1 cellular context compared by ENCODE assay signal in genomic region chr7:105664816-105665525, GRCh38.
A peak's percentile ranks its signal among the peaks of the same experiment; 100 is the strongest.
TF ChIP-seq lines count a peak whose summit lies in the region.

No MANE protein-coding gene starts in this region.

TF ChIP-seq in HepG2, 621 proteins besides CTCF, POLR2A, EP300 and RAD21 (continued from another document and continues in another):
- TF ChIP-seq FOXP4 (CRISPR knock-in tag; IDR thresholded peaks at IDR 0.05) (peak; percentile 36; the same call in 1 of the 2 replicates), ZNF781 (CRISPR knock-in tag; IDR thresholded peaks at IDR 0.05; ENCODE audit: borderline replicate concordance, not compliant biosample characterization) (no peak), YEATS2 (CRISPR knock-in tag; IDR thresholded peaks at IDR 0.05; ENCODE audit: borderline replicate concordance) (no peak), PHF20 (CRISPR knock-in tag; IDR thresholded peaks at IDR 0.05) (no peak), PRDM10 (CRISPR knock-in tag; IDR thresholded peaks at IDR 0.05; ENCODE audit: low read depth) (peak; percentile 21; the same call in 1 of the 2 replicates), SP2 (CRISPR knock-in tag; IDR thresholded peaks at IDR 0.05) (no peak), CHCHD3 (CRISPR knock-in tag; IDR thresholded peaks at IDR 0.05) (no peak), U2AF2 (IDR thresholded peaks at IDR 0.05; ENCODE audit: low read depth, low read length) (no peak), EHMT2 (IDR thresholded peaks at IDR 0.05; ENCODE audit: borderline replicate concordance, low read depth, low read length) (no peak), MED8 (CRISPR knock-in tag; IDR thresholded peaks at IDR 0.05; ENCODE audit: insufficient replicate concordance) (no peak), ISL2 (CRISPR knock-in tag; IDR thresholded peaks at IDR 0.05) (no peak), ZNF274 (CRISPR knock-in tag; IDR thresholded peaks at IDR 0.05) (no peak), SKIL (CRISPR knock-in tag; IDR thresholded peaks at IDR 0.05; ENCODE audit: borderline replicate concordance) (no peak), RNF2 (conservative IDR thresholded peaks at IDR 0.05; ENCODE audit: low read depth) (no peak), STAG1 (CRISPR knock-in tag; IDR thresholded peaks at IDR 0.05) (no peak), HMGA1 (CRISPR knock-in tag; conservative IDR thresholded peaks at IDR 0.05) (no peak), ZNF713 (CRISPR knock-in tag; IDR thresholded peaks at IDR 0.05) (no peak), ZNF296 (CRISPR knock-in tag; conservative IDR thresholded peaks at IDR 0.05) (no peak), EZH2 (conservative IDR thresholded peaks at IDR 0.05; ENCODE audit: low read depth, low read length) (no peak), BRD4 (CRISPR knock-in tag; IDR thresholded peaks at IDR 0.05) (no peak), ZNF841 (CRISPR knock-in tag; IDR thresholded peaks at IDR 0.05; ENCODE audit: borderline replicate concordance) (no peak), PAX8 (CRISPR knock-in tag; IDR thresholded peaks at IDR 0.05; ENCODE audit: borderline replicate concordance) (no peak), ZNF331 (CRISPR knock-in tag; IDR thresholded peaks at IDR 0.05) (0 out of 2 replicates have a peak, but pooled peaks have one; percentile 26), KAT2B (IDR thresholded peaks at IDR 0.05; ENCODE audit: borderline replicate concordance, low read depth, low read length) (no peak), JUND (CRISPR knock-in tag; IDR thresholded peaks at IDR 0.05) (0 out of 2 replicates have a peak, but pooled peaks have one; percentile 29), RXRB (CRISPR knock-in tag; IDR thresholded peaks at IDR 0.05; ENCODE audit: borderline replicate concordance) (no peak), FOXP1 (IDR thresholded peaks at IDR 0.05) (no peak), FOXP1 (CRISPR knock-in tag; IDR thresholded peaks at IDR 0.05) (peak; percentile 37; the same call in 1 of the 2 replicates), ZNF879 (CRISPR knock-in tag; IDR thresholded peaks at IDR 0.05) (no peak), HMG20A (CRISPR knock-in tag; IDR thresholded peaks at IDR 0.05; ENCODE audit: borderline replicate concordance) (peak; percentile 57; the same call in 1 of the 2 replicates), HCFC1 (IDR thresholded peaks at IDR 0.05; ENCODE audit: low read depth, low read length) (no peak), SUZ12 (IDR thresholded peaks at IDR 0.05; ENCODE audit: low read depth, low read length) (no peak), HOXD1 (CRISPR knock-in tag; IDR thresholded peaks at IDR 0.05) (no peak), ZNF317 (CRISPR knock-in tag; IDR thresholded peaks at IDR 0.05) (no peak), SRSF1 (optimal IDR thresholded peaks at IDR 0.05; ENCODE audit: low read depth, low read length) (no peak), SOX6 (IDR thresholded peaks at IDR 0.05) (no peak), SOX6 (CRISPR knock-in tag; IDR thresholded peaks at IDR 0.05) (peak; percentile 74), CEBPG (CRISPR knock-in tag; IDR thresholded peaks at IDR 0.05) (no peak), ZNF790 (CRISPR knock-in tag; IDR thresholded peaks at IDR 0.05; ENCODE audit: borderline replicate concordance) (no peak), SOX5 (CRISPR knock-in tag; IDR thresholded peaks at IDR 0.05; ENCODE audit: borderline replicate concordance) (peak; percentile 86), GATAD2A (CRISPR knock-in tag; IDR thresholded peaks at IDR 0.05) (0 out of 2 replicates have a peak, but pooled peaks have one; percentile 27), SP4 (CRISPR knock-in tag; IDR thresholded peaks at IDR 0.05) (no peak), GABPA (IDR thresholded peaks at IDR 0.05; ENCODE audit: low read depth, low read length) (no peak), GABPA (CRISPR knock-in tag; IDR thresholded peaks at IDR 0.05; ENCODE audit: low read depth) (no peak), HOXA9 (CRISPR knock-in tag; IDR thresholded peaks at IDR 0.05; ENCODE audit: borderline replicate concordance) (no peak), ZFP1 (CRISPR knock-in tag; IDR thresholded peaks at IDR 0.05) (no peak), ZBTB25 (CRISPR knock-in tag; IDR thresholded peaks at IDR 0.05) (no peak), CBX5 (CRISPR knock-in tag; IDR thresholded peaks at IDR 0.05; ENCODE audit: borderline replicate concordance) (peak; percentile 47; the same call in 1 of the 2 replicates)
- TF ChIP-seq, protein P1, sequence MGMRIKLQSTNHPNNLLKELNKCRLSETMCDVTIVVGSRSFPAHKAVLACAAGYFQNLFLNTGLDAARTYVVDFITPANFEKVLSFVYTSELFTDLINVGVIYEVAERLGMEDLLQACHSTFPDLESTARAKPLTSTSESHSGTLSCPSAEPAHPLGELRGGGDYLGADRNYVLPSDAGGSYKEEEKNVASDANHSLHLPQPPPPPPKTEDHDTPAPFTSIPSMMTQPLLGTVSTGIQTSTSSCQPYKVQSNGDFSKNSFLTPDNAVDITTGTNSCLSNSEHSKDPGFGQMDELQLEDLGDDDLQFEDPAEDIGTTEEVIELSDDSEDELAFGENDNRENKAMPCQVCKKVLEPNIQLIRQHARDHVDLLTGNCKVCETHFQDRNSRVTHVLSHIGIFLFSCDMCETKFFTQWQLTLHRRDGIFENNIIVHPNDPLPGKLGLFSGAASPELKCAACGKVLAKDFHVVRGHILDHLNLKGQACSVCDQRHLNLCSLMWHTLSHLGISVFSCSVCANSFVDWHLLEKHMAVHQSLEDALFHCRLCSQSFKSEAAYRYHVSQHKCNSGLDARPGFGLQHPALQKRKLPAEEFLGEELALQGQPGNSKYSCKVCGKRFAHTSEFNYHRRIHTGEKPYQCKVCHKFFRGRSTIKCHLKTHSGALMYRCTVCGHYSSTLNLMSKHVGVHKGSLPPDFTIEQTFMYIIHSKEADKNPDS (CRISPR knock-in tag; IDR thresholded peaks at IDR 0.05) = no peak
- TF ChIP-seq, protein P2, sequence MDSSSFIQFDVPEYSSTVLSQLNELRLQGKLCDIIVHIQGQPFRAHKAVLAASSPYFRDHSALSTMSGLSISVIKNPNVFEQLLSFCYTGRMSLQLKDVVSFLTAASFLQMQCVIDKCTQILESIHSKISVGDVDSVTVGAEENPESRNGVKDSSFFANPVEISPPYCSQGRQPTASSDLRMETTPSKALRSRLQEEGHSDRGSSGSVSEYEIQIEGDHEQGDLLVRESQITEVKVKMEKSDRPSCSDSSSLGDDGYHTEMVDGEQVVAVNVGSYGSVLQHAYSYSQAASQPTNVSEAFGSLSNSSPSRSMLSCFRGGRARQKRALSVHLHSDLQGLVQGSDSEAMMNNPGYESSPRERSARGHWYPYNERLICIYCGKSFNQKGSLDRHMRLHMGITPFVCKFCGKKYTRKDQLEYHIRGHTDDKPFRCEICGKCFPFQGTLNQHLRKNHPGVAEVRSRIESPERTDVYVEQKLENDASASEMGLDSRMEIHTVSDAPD (CRISPR knock-in tag; IDR thresholded peaks at IDR 0.05) = no peak
- TF ChIP-seq, protein P3, sequence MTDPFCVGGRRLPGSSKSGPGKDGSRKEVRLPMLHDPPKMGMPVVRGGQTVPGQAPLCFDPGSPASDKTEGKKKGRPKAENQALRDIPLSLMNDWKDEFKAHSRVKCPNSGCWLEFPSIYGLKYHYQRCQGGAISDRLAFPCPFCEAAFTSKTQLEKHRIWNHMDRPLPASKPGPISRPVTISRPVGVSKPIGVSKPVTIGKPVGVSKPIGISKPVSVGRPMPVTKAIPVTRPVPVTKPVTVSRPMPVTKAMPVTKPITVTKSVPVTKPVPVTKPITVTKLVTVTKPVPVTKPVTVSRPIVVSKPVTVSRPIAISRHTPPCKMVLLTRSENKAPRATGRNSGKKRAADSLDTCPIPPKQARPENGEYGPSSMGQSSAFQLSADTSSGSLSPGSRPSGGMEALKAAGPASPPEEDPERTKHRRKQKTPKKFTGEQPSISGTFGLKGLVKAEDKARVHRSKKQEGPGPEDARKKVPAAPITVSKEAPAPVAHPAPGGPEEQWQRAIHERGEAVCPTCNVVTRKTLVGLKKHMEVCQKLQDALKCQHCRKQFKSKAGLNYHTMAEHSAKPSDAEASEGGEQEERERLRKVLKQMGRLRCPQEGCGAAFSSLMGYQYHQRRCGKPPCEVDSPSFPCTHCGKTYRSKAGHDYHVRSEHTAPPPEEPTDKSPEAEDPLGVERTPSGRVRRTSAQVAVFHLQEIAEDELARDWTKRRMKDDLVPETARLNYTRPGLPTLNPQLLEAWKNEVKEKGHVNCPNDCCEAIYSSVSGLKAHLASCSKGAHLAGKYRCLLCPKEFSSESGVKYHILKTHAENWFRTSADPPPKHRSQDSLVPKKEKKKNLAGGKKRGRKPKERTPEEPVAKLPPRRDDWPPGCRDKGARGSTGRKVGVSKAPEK (CRISPR knock-in tag; IDR thresholded peaks at IDR 0.05; ENCODE audit: borderline replicate concordance) = no peak
- TF ChIP-seq, protein P4, sequence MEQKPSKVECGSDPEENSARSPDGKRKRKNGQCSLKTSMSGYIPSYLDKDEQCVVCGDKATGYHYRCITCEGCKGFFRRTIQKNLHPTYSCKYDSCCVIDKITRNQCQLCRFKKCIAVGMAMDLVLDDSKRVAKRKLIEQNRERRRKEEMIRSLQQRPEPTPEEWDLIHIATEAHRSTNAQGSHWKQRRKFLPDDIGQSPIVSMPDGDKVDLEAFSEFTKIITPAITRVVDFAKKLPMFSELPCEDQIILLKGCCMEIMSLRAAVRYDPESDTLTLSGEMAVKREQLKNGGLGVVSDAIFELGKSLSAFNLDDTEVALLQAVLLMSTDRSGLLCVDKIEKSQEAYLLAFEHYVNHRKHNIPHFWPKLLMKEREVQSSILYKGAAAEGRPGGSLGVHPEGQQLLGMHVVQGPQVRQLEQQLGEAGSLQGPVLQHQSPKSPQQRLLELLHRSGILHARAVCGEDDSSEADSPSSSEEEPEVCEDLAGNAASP (CRISPR knock-in tag; IDR thresholded peaks at IDR 0.05; ENCODE audit: borderline replicate concordance) = no peak
